Comparison of ENCODE assay signal across 8 cellular contexts in genomic region chr17:4796550-4796915, GRCh38. TPM values are rescaled to one million over a fixed set of nuclear protein-coding genes. Genes with fewer than 3 reads are reported as not detected.
DNase-seq lines count a peak whose midpoint lies in the region; ATAC-seq and TF ChIP-seq lines count a peak whose summit lies in the region.

No MANE protein-coding gene starts in this region.

- H3K4me3 ChIP-seq in heart right ventricle (peak overlapping the region; percentile 53 to 91 (median 76)), psoas muscle (peak overlapping the region; percentile 84)

- H3K27me3 Mint-ChIP-seq in activated T-helper 2 cell treated with anti-CD3 and anti-CD28 coated beads, Interferon-gamma antibody, Interleukin-2, Interleukin-4, amounts not matched to agents 10 μg/mL and 5 μg/mL and 100 μg/mL, durations not matched to agents 14 hours and 24 hours and 36 hours (ENCODE audit: low read depth): peaks cover 2% of the 10 kb centered on the region

- H3K4me3 Mint-ChIP-seq in activated T-helper 2 cell treated with anti-CD3 and anti-CD28 coated beads, Interferon-gamma antibody, Interleukin-2, Interleukin-4, amounts not matched to agents 10 μg/mL and 5 μg/mL and 100 μg/mL, durations not matched to agents 14 hours and 24 hours and 36 hours (ENCODE audit: low read depth): peak overlapping the region; percentile 100

- H3K9me3 ChIP-seq in ES-I3 (ENCODE audit: control insufficient read depth, insufficient read depth, low read length) (no peaks in the 10 kb centered on the region), heart right ventricle (no peaks in the 10 kb centered on the region), psoas muscle (no peaks in the 10 kb centered on the region)

- WGBS in heart right ventricle, 2 donors: 0 to 1% methylated on average over 7 of the region's 7 CpGs
- 1 to 2% (median 2%) methylated on average over 7 of the region's 7 CpGs for WGBS in psoas muscle, 3 donors

- no peaks in the 10 kb centered on the region for H3K9me3 Mint-ChIP-seq in activated T-helper 2 cell treated with anti-CD3 and anti-CD28 coated beads, Interferon-gamma antibody, Interleukin-2, Interleukin-4, amounts not matched to agents 10 μg/mL and 5 μg/mL and 100 μg/mL, durations not matched to agents 14 hours and 24 hours and 36 hours

- peaks cover 9% of the 10 kb centered on the region for H3K4me1 Mint-ChIP-seq in activated T-helper 2 cell treated with anti-CD3 and anti-CD28 coated beads, Interferon-gamma antibody, Interleukin-2, Interleukin-4, amounts not matched to agents 10 μg/mL and 5 μg/mL and 100 μg/mL, durations not matched to agents 14 hours and 24 hours and 36 hours (ENCODE audit: low read depth)

- peak overlapping the region; percentile 95 for H3K27ac Mint-ChIP-seq in activated T-helper 2 cell treated with anti-CD3 and anti-CD28 coated beads, Interferon-gamma antibody, Interleukin-2, Interleukin-4, amounts not matched to agents 10 μg/mL and 5 μg/mL and 100 μg/mL, durations not matched to agents 14 hours and 24 hours and 36 hours

- peak overlapping the region; percentile 95 for H3K9ac ChIP-seq in ES-I3 (ENCODE audit: low read depth, low read length)

- no peaks in the 10 kb centered on the region for H3K27me3 ChIP-seq in heart right ventricle
- no peaks in the 10 kb centered on the region for H3K27me3 ChIP-seq in psoas muscle (ENCODE audit: insufficient read depth in 3 of 3, low read length in 2 of 3)

- H3K36me3 ChIP-seq in ES-I3 (ENCODE audit: insufficient read depth, low read length) (peaks cover 10% of the 10 kb centered on the region), heart right ventricle (peaks cover 0 to 29% (median 14%) of the 10 kb centered on the region in 9 donors), psoas muscle (ENCODE audit: insufficient read depth in 1 of 2, low read depth in 1 of 2) (peaks cover 10 to 24% of the 10 kb centered on the region in 2 donors)

- peak; percentile 29 for DNase-seq in LHCN-M2 (ENCODE audit: low read depth)
- DNase-seq in activated T-helper 2 cell treated with anti-CD3 and anti-CD28 coated beads, Interferon-gamma antibody, Interleukin-2, Interleukin-4, amounts not matched to agents 10 μg/mL and 5 μg/mL and 100 μg/mL, durations not matched to agents 14 hours and 24 hours and 36 hours (ENCODE audit: low spot score): no peak
- DNase-seq in heart right ventricle: no peak
- DNase-seq in psoas muscle: peak in 1 of 2 donors; percentile 37
- no peak for DNase-seq in GM10266 (ENCODE audit: extremely low spot score)

- H3K36me3 Mint-ChIP-seq in activated T-helper 2 cell treated with anti-CD3 and anti-CD28 coated beads, Interferon-gamma antibody, Interleukin-2, Interleukin-4, amounts not matched to agents 10 μg/mL and 5 μg/mL and 100 μg/mL, durations not matched to agents 14 hours and 24 hours and 36 hours (ENCODE audit: low read depth): peaks cover 27% of the 10 kb centered on the region

- no peak for TF ChIP-seq CTCF in heart right ventricle (IDR thresholded peaks at IDR 0.05)
- no peak for TF ChIP-seq CTCF in psoas muscle (IDR thresholded peaks at IDR 0.05)
- TF ChIP-seq CTCF in GM10266 (IDR thresholded peaks at IDR 0.05; ENCODE audit: control insufficient read depth, insufficient read depth, low read depth, missing control alignments): no peak

- H3K4me1 ChIP-seq in ES-I3 (ENCODE audit: insufficient read depth, low read length) (no peaks in the 10 kb centered on the region; the same call in 1 of the 2 replicates), heart right ventricle (peaks cover 0 to 17% (median 9%) of the 10 kb centered on the region in 9 donors), psoas muscle (peaks cover 7% of the 10 kb centered on the region)

- peak overlapping the region in 9 of 10 donors; percentile 57 to 92 (median 78) for H3K27ac ChIP-seq in heart right ventricle
- peak overlapping the region; percentile 79 for H3K27ac ChIP-seq in psoas muscle

- intact Hi-C loops in activated T-helper 2 cell treated with anti-CD3 and anti-CD28 coated beads, Interferon-gamma antibody, Interleukin-2, Interleukin-4, amounts not matched to agents 10 μg/mL and 5 μg/mL and 100 μg/mL, durations not matched to agents 14 hours and 24 hours and 36 hours (cut with micrococcal nuclease): loop anchor here (2.0 to 10.0 kb wide), 2 partner anchors 36 to 232 kb away; partner anchors contain the start of genes GGT6 and MINK1
- intact Hi-C loops in heart right ventricle (cut with DNase I) (loop anchor here in 3 of 10 donors (5.0 kb wide), 1 partner anchor 41 kb away; no protein-coding TSS in a partner anchor), psoas muscle (cut with DNase I) (loop anchor here in 1 of 2 donors (5.0 kb wide), 1 partner anchor 41 kb away; no protein-coding TSS in a partner anchor)

- ATAC-seq in heart right ventricle (peak; percentile 14 to 61 (median 43)), psoas muscle (peak in 3 of 4 donors; percentile 59 to 76 (median 63)), HG03521 (IDR thresholded peaks at IDR 0.05; ENCODE audit: unreplicated experiment) (no peak), HG02852 (IDR thresholded peaks at IDR 0.05; ENCODE audit: unreplicated experiment) (no peak)

RNA-seq across cellular contexts. Expression of gene PSMB6, which starts 0.6 kb away (rescaled TPM):
- 165 and 204 TPM in 2 replicates for total RNA-seq in LHCN-M2 (2014; rRNA removed)
- 307 TPM for polyA plus RNA-seq in LHCN-M2 (2012)
- 215 and 220 TPM in 2 replicates for total RNA-seq in activated T-helper 2 cell treated with anti-CD3 and anti-CD28 coated beads, Interferon-gamma antibody, Interleukin-2, Interleukin-4, amounts not matched to agents 10 μg/mL and 5 μg/mL and 100 μg/mL, durations not matched to agents 14 hours and 24 hours and 36 hours
- 100 to 1,000 TPM; 160 to 221 (median 176) TPM for total RNA-seq in heart right ventricle
- 100 to 1,000 TPM; 151 to 386 TPM for polyA plus RNA-seq in heart right ventricle
- total RNA-seq in psoas muscle: 100 to 1,000 TPM; 160 to 254 (median 234) TPM
- 100 to 1,000 TPM; 416 to 561 (median 427) TPM for polyA plus RNA-seq in psoas muscle

RNA-seq across cellular contexts. Expression of gene GLTPD2, which starts 7.8 kb away (rescaled TPM):
- not detected in 2 replicates for total RNA-seq in LHCN-M2 (2014; rRNA removed)
- 0.27 TPM for polyA plus RNA-seq in LHCN-M2 (2012)
- total RNA-seq in activated T-helper 2 cell treated with anti-CD3 and anti-CD28 coated beads, Interferon-gamma antibody, Interleukin-2, Interleukin-4, amounts not matched to agents 10 μg/mL and 5 μg/mL and 100 μg/mL, durations not matched to agents 14 hours and 24 hours and 36 hours: not detected in 2 replicates
- under 1 TPM in 1 of 10 donors, not detected in 9; 0.25 TPM for total RNA-seq in heart right ventricle
- polyA plus RNA-seq in heart right ventricle: not detected
- total RNA-seq in psoas muscle: not detected
- not detected for polyA plus RNA-seq in psoas muscle

RNA-seq across cellular contexts. Expression of gene VMO1, which starts 10.4 kb away (rescaled TPM):
- total RNA-seq in LHCN-M2 (2014; rRNA removed): 0.17 and 0.38 TPM in 2 replicates
- 0.47 TPM for polyA plus RNA-seq in LHCN-M2 (2012)
- 0.28 and 0.46 TPM in 2 replicates for total RNA-seq in activated T-helper 2 cell treated with anti-CD3 and anti-CD28 coated beads, Interferon-gamma antibody, Interleukin-2, Interleukin-4, amounts not matched to agents 10 μg/mL and 5 μg/mL and 100 μg/mL, durations not matched to agents 14 hours and 24 hours and 36 hours
- total RNA-seq in heart right ventricle: 1 to 10 TPM in 1 of 10 donors, under 1 TPM in 7, not detected in 2; 0.38 to 2.1 (median 0.59) TPM
- 1 to 10 TPM; 1.2 to 1.8 TPM for polyA plus RNA-seq in heart right ventricle
- under 1 TPM; 0.42 to 0.84 (median 0.64) TPM for total RNA-seq in psoas muscle
- polyA plus RNA-seq in psoas muscle: 1 to 10 TPM in 2 of 3 donors, under 1 TPM in 1; 0.84 to 3.1 (median 1.8) TPM

RNA-seq across cellular contexts. Expression of gene PLD2, which starts 10.4 kb away (rescaled TPM):
- 13.6 and 15.3 TPM in 2 replicates for total RNA-seq in LHCN-M2 (2014; rRNA removed)
- 11.7 TPM for polyA plus RNA-seq in LHCN-M2 (2012)
- total RNA-seq in activated T-helper 2 cell treated with anti-CD3 and anti-CD28 coated beads, Interferon-gamma antibody, Interleukin-2, Interleukin-4, amounts not matched to agents 10 μg/mL and 5 μg/mL and 100 μg/mL, durations not matched to agents 14 hours and 24 hours and 36 hours: 22.3 and 26.6 TPM in 2 replicates
- total RNA-seq in heart right ventricle: 10 to 100 TPM in 6 of 10 donors, 1 to 10 TPM in 4; 6.4 to 18.6 (median 10.4) TPM
- polyA plus RNA-seq in heart right ventricle: 10 to 100 TPM in 1 of 2 donors, 1 to 10 TPM in 1; 5.6 to 20.7 TPM
- total RNA-seq in psoas muscle: 1 to 10 TPM; 3.7 to 7.5 (median 4.3) TPM
- polyA plus RNA-seq in psoas muscle: 1 to 10 TPM; 2.4 to 4.2 (median 3.0) TPM

Comparison
In these comparisons a context has a peak if more than half of its experiments do, and no peak if none do; other contexts are left out.
1. ATAC-seq: peak in heart right ventricle (8 of 8) and psoas muscle (3 of 4); none in HG03521 (single experiment) and HG02852 (single experiment).